ENCODE assay signal across 1 cellular context in the genomic region with DNA sequence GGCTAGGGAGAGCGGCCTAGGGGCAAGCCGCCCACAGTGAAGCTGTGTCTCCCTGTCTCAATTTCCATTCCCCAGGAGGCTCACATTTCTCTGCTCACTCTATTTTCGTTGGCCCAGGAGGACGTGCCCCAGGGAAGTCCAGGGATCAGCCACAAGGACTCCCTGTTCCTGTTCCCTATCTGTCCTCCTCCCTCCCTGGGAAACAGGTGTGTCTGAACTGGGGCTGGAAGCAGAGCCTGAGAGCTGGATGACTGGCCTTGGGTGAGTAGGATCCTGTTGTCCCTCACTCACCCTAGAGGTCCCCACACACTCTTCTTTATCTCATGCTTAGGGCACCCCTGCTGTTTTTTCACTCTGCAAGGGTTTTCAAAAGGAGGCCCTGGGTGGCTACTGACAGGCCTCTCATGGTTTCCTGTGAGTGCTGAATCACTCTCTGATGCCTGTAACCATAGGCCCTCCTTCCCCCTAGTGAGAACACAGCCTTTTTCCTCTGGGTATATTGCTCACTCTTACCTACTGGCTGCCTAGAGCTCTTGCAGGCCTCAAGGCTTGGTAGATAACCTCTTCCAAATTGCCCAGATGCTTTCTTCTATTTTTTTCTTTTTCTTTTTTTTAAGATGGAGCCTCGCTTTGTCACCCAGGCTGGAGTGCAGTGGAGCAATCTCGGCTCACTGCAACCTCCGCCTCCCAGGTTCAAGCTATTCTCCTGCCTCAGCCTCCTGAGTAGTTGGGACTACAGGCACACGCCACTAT.
TF ChIP-seq lines count a peak whose summit lies in the region.

No MANE protein-coding gene starts in this region.

TF ChIP-seq in GM23338, 12 proteins besides CTCF, POLR2A, EP300 and RAD21 (continued from another document):
- no peak for TF ChIP-seq REST (IDR thresholded peaks at IDR 0.05; ENCODE audit: unreplicated experiment)
- TF ChIP-seq POLR2AphosphoS5 (IDR thresholded peaks at IDR 0.05; ENCODE audit: low read depth): no peak
- no peak for TF ChIP-seq ETS1 (IDR thresholded peaks at IDR 0.05)
- TF ChIP-seq STAT1 (IDR thresholded peaks at IDR 0.05; ENCODE audit: unreplicated experiment): no peak
- TF ChIP-seq EZH2phosphoT487 (IDR thresholded peaks at IDR 0.05; ENCODE audit: unreplicated experiment): no peak
- TF ChIP-seq JUNB (IDR thresholded peaks at IDR 0.05; ENCODE audit: unreplicated experiment): no peak
